ENCODE assay signal across 8 cellular contexts in the genomic region with DNA sequence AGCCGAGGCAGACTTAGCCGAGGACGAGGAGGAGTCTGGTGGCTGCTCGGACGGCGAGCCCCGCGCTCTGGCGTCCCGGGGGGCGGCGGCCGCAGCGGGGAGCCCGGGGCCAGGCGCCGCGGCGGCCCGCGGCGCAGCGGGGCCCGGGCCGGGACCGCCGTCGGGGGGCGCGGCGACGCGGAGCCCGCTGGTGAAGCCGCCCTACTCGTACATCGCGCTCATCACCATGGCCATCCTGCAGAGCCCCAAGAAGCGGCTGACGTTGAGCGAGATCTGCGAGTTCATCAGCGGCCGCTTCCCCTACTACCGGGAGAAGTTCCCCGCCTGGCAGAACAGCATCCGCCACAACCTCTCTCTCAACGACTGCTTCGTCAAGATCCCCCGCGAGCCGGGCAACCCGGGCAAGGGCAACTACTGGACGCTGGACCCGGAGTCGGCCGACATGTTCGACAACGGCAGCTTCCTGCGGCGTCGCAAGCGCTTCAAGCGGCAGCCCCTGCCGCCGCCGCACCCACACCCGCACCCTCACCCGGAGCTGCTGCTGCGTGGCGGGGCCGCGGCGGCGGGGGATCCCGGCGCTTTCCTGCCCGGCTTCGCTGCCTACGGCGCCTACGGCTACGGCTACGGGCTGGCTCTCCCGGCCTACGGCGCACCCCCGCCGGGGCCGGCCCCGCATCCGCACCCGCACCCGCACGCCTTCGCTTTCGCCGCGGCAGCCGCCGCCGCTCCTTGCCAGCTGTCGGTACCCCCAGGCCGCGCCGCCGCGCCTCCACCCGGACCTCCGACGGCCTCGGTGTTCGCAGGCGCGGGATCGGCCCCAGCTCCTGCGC. TPM values are rescaled to one million over a fixed set of nuclear protein-coding genes. Genes with fewer than 3 reads are reported as not detected.
DNase-seq lines count a peak whose midpoint lies in the region; ATAC-seq and TF ChIP-seq lines count a peak whose summit lies in the region.

No MANE protein-coding gene starts in this region.

- H3K27me3 ChIP-seq in HAP-1 (ENCODE audit: low read depth) (no peaks in the 10 kb centered on the region), dorsolateral prefrontal cortex (peaks cover 7 to 99% (median 93%) of the 10 kb centered on the region in 45 donors)

- H3K4me3 Mint-ChIP-seq in progenitor cell of endocrine pancreas (ENCODE audit: low read depth), result peak overlapping the region; percentile 38

- in situ Hi-C loops in HAP-1 (cut with MboI; ENCODE audit: low sequenced_read_pairs), result no loop called here

- peaks cover 9% of the 10 kb centered on the region for H3K4me1 Mint-ChIP-seq in progenitor cell of endocrine pancreas (ENCODE audit: low read depth)

- peak overlapping the region; percentile 60 for H3K4me3 ChIP-seq in HAP-1
- H3K4me3 ChIP-seq in dorsolateral prefrontal cortex, result peak overlapping the region in 58 of 59 donors; percentile 20 to 71 (median 58)

- peaks cover 5% of the 10 kb centered on the region for H3K4me1 ChIP-seq in HAP-1

- no peaks in the 10 kb centered on the region for H3K9me3 Mint-ChIP-seq in progenitor cell of endocrine pancreas (ENCODE audit: low read depth)

- peaks cover 37% of the 10 kb centered on the region for H3K27me3 Mint-ChIP-seq in progenitor cell of endocrine pancreas

- DNase-seq in HAP-1 (ENCODE audit: low spot score in 2 of 2), result peak in 1 of 2 experiments; percentile 23
- peak; percentile 26 for DNase-seq in T follicular helper cell (ENCODE audit: low read depth)
- no peak for DNase-seq in dorsolateral prefrontal cortex
- no peak for DNase-seq in progenitor cell of endocrine pancreas (ENCODE audit: low spot score, unreplicated experiment)
- DNase-seq in NCI-H345 treated with DMSO at 0.1 percent for 48 hours (lab: John Stamatoyannopoulos, UW; ENCODE audit: unreplicated experiment), result no peak
- DNase-seq in NCI-H2081 (lab: John Stamatoyannopoulos, UW), result no peak

- peak overlapping the region in 8 of 59 donors; percentile 18 to 80 (median 68) for H3K27ac ChIP-seq in dorsolateral prefrontal cortex

- H3K36me3 Mint-ChIP-seq in progenitor cell of endocrine pancreas (ENCODE audit: insufficient read depth), result no peaks in the 10 kb centered on the region

- peaks cover 18% of the 10 kb centered on the region for H3K36me3 ChIP-seq in HAP-1 (replicated peaks)

- H3K9me3 ChIP-seq in HAP-1, result no peaks in the 10 kb centered on the region

- ATAC-seq in GM21390 (IDR thresholded peaks at IDR 0.05; ENCODE audit: unreplicated experiment) (no peak), GM21723 (IDR thresholded peaks at IDR 0.05; ENCODE audit: unreplicated experiment) (no peak)

- no peak overlapping the region for H3K27ac Mint-ChIP-seq in progenitor cell of endocrine pancreas

- intact Hi-C loops in dorsolateral prefrontal cortex (cut with DNase I), result loop anchor here in 1 of 2 donors (10.0 kb wide), 2 partner anchors 104 to 244 kb away; partner anchors contain the start of genes CMPK1 and PDZK1IP1

- TF ChIP-seq CTCF in dorsolateral prefrontal cortex (IDR thresholded peaks at IDR 0.05 in 54 of 56, conservative IDR thresholded peaks at IDR 0.05 in 2 of 56; ENCODE audit: low read depth in 1 of 56, partially characterized antibody in 56 of 56), result no peak
- no peak for TF ChIP-seq CTCF in progenitor cell of endocrine pancreas (IDR thresholded peaks at IDR 0.05; ENCODE audit: unreplicated experiment)

RNA-seq across cellular contexts. Expression of gene FOXD2, which starts 0.7 kb away (rescaled TPM):
- total RNA-seq in dorsolateral prefrontal cortex (1 to 10 TPM in 7 of 120 experiments, under 1 TPM in 72, not detected in 41; 0.09 to 2.0 (median 0.25) TPM), progenitor cell of endocrine pancreas (0.05 TPM in 1 of 2 replicates, not detected in the other)

RNA-seq across cellular contexts. Expression of gene FOXE3, which starts 22.5 kb away (rescaled TPM):
- total RNA-seq in dorsolateral prefrontal cortex (under 1 TPM in 47 of 120 experiments, not detected in 73; 0.19 to 0.78 (median 0.37) TPM), progenitor cell of endocrine pancreas (not detected in 2 replicates)
